ENCODE assay signal across 8 cellular contexts in genomic region chr2:217248312-217248935, GRCh38.
DNase-seq lines count a peak whose midpoint lies in the region; ATAC-seq and TF ChIP-seq lines count a peak whose summit lies in the region.

No MANE protein-coding gene starts in this region.

- H3K9ac ChIP-seq in SK-N-SH, result no peak overlapping the region

- H3K36me3 ChIP-seq in SK-N-SH (replicated peaks in 1 of 2; ENCODE audit: control insufficient read depth in 1 of 2, insufficient read depth in 2 of 2, low read length in 1 of 2), result no peaks in the 10 kb centered on the region
- H3K36me3 ChIP-seq in sigmoid colon, result no peaks in the 10 kb centered on the region

- intact Hi-C loops in left cardiac atrium (cut with DNase I), result no loop called here
- intact Hi-C loops in sigmoid colon (cut with DNase I), result loop anchor here (2.0 to 10.0 kb wide), 5 partner anchors 79 to 491 kb away; no protein-coding TSS in a partner anchor

- no peaks in the 10 kb centered on the region for H3K79me2 ChIP-seq in SK-N-SH (ENCODE audit: insufficient read depth)

- peak in 1 of 2 donors; percentile 34 for TF ChIP-seq POLR2A in sigmoid colon (IDR thresholded peaks at IDR 0.05)

- H3K27me3 ChIP-seq in AG04450 (ENCODE audit: control insufficient read depth, insufficient read depth, low read length) (no peaks in the 10 kb centered on the region), SK-N-SH (ENCODE audit: insufficient read depth) (no peaks in the 10 kb centered on the region), sigmoid colon (no peaks in the 10 kb centered on the region)

- POLR2A ChIA-PET in AG04450 (lab: Yijun Ruan, JAX) (interaction anchor here (0.7 kb wide), 2 partner anchors 17 to 29 kb away, joined by 3 to 4 read pairs; no protein-coding TSS in a partner anchor), SK-N-SH (lab: Yijun Ruan, JAX) (no interaction called here)

- TF ChIP-seq CTCF in AG04450 (IDR thresholded peaks at IDR 0.05; ENCODE audit: low read depth, low read length) (no peak), SK-N-SH (IDR thresholded peaks at IDR 0.05) (no peak), sigmoid colon (IDR thresholded peaks at IDR 0.05) (no peak), foreskin fibroblast (IDR thresholded peaks at IDR 0.05; ENCODE audit: low read depth, low read length) (no peak)

- no peaks in the 10 kb centered on the region for H3K9me3 ChIP-seq in AG04450 (ENCODE audit: control insufficient read depth, insufficient read depth, low read length)
- H3K9me3 ChIP-seq in SK-N-SH, result no peaks in the 10 kb centered on the region
- no peaks in the 10 kb centered on the region for H3K9me3 ChIP-seq in sigmoid colon

- H3K4me1 ChIP-seq in SK-N-SH (ENCODE audit: control insufficient read depth in 1 of 2, insufficient read depth in 2 of 2, low read depth in 1 of 2, low read length in 1 of 2) (peaks cover 9 to 30% of the 10 kb centered on the region in 2 experiments; a peak in 2 of 4 replicates), sigmoid colon (peaks cover 0 to 65% (median 58%) of the 10 kb centered on the region in 4 donors)

- TF ChIP-seq RAD21 in SK-N-SH (IDR thresholded peaks at IDR 0.05; ENCODE audit: low read length), result no peak; the same call in 1 of the 2 replicates

- peak; percentile 79 for ATAC-seq in GM19455 (IDR thresholded peaks at IDR 0.05; ENCODE audit: unreplicated experiment)
- ATAC-seq in HG03460 (IDR thresholded peaks at IDR 0.05; ENCODE audit: unreplicated experiment), result peak; percentile 98
- peak; percentile 89 to 95 for ATAC-seq in left cardiac atrium

- no peaks in the 10 kb centered on the region for H3K9me2 ChIP-seq in SK-N-SH

- no peaks in the 10 kb centered on the region for H3F3A ChIP-seq in SK-N-SH (replicated peaks; ENCODE audit: insufficient read depth)

- H3K4me3 ChIP-seq in AG04450 (ENCODE audit: low read depth, low read length) (no peak overlapping the region), SK-N-SH (ENCODE audit: low read depth in 2 of 2, low read length in 1 of 2) (no peak overlapping the region), sigmoid colon (peak overlapping the region in 1 of 4 donors; percentile 8), foreskin fibroblast (ENCODE audit: low read depth in 1 of 2, low read length in 2 of 2) (no peak overlapping the region)

- no peaks in the 10 kb centered on the region for H4K20me1 ChIP-seq in SK-N-SH (ENCODE audit: insufficient read depth)

- DNase-seq in AG04450 (ENCODE audit: low read depth, low spot score) (peak; percentile 33), SK-N-SH (peak; percentile 74), left cardiac atrium (peak; percentile 60), sigmoid colon (peak; percentile 94), HCEC 1CT (no peak), foreskin fibroblast (no peak)

- peak overlapping the region; percentile 54; the same call in 1 of the 2 replicates for H3K4me2 ChIP-seq in SK-N-SH

- 69% methylated on average over 9 of the region's 9 CpGs for WGBS in SK-N-SH (ENCODE audit: low lambda C conversion rate)
- 34 to 61% methylated on average over 9 of the region's 9 CpGs for WGBS in sigmoid colon, 2 donors

- CTCF ChIA-PET in AG04450 (lab: Charles Lee), result interaction anchor here (0.9 kb wide), 1 partner anchor 36 kb away, joined by 3 read pairs; no protein-coding TSS in a partner anchor
- CTCF ChIA-PET in SK-N-SH (lab: Yijun Ruan, JAX), result interaction anchor here (1.0 kb wide), 1 partner anchor 17 kb away, joined by 3 read pairs; no protein-coding TSS in a partner anchor

- TF ChIP-seq EP300 in SK-N-SH (IDR thresholded peaks at IDR 0.05; ENCODE audit: borderline replicate concordance in 1 of 2, low read depth in 1 of 2, low read length in 1 of 2) (peak in 1 of 2 experiments; percentile 37; a peak in 1 of 4 replicates), sigmoid colon (IDR thresholded peaks at IDR 0.05) (peak in 1 of 4 donors; percentile 67)

- peak overlapping the region; percentile 23 for H3K27ac ChIP-seq in AG04450 (ENCODE audit: low read depth, low read length)
- peak overlapping the region in 1 of 2 experiments; percentile 81; a peak in 2 of 4 replicates for H3K27ac ChIP-seq in SK-N-SH (ENCODE audit: low read depth in 2 of 2, low read length in 1 of 2)
- H3K27ac ChIP-seq in sigmoid colon, result peak overlapping the region; percentile 83 to 94 (median 88)

- H2AFZ ChIP-seq in SK-N-SH (ENCODE audit: low read depth), result 0 out of 2 replicates have a peak overlapping the region, but pooled peaks have one; percentile 61

TF ChIP-seq in SK-N-SH, 30 proteins besides CTCF, POLR2A, EP300 and RAD21:
- TF ChIP-seq FOXJ3 (CRISPR knock-in tag; IDR thresholded peaks at IDR 0.05), result no peak
- TF ChIP-seq PBX3 (IDR thresholded peaks at IDR 0.05), result peak; percentile 26
- peak; percentile 65 for TF ChIP-seq NFIC (IDR thresholded peaks at IDR 0.05; ENCODE audit: borderline replicate concordance)
- TF ChIP-seq RCOR1 (IDR thresholded peaks at IDR 0.05; ENCODE audit: low read length), result 0 out of 2 replicates have a peak, but pooled peaks have one; percentile 5
- peak; percentile 30; the same call in 1 of the 2 replicates for TF ChIP-seq TAF1 (IDR thresholded peaks at IDR 0.05; ENCODE audit: borderline replicate concordance, low read depth, low read length)
- TF ChIP-seq REST (IDR thresholded peaks at IDR 0.05; ENCODE audit: low read depth, low read length), result no peak
- TF ChIP-seq GATA2 (CRISPR knock-in tag; IDR thresholded peaks at IDR 0.05), result 0 out of 2 replicates have a peak, but pooled peaks have one; percentile 14

Comparison
In these comparisons a context has a peak if more than half of its experiments do, and no peak if none do; other contexts are left out.
1. DNase-seq: peak in AG04450 (single experiment), SK-N-SH (single experiment), left cardiac atrium (single experiment) and sigmoid colon (single experiment); none in HCEC 1CT (single experiment) and foreskin fibroblast (0 of 2).
2. Peak in every context shown above with its lines, with median percentiles within 50 percentile points of each other: ATAC-seq.